ENCODE assay signal across 8 cellular contexts in genomic region chr4:129641179-129641578, GRCh38.
DNase-seq lines count a peak whose midpoint lies in the region; ATAC-seq and TF ChIP-seq lines count a peak whose summit lies in the region.

No MANE protein-coding gene starts in this region.

- TF ChIP-seq EP300 in transverse colon (IDR thresholded peaks at IDR 0.05; ENCODE audit: low read depth) = no peak

- H3K9me3 ChIP-seq in endodermal cell (ENCODE audit: control insufficient read depth, low read length) (peaks cover 6% of the 10 kb centered on the region), transverse colon (no peaks in the 10 kb centered on the region)
- no peaks in the 10 kb centered on the region for H3K9me3 ChIP-seq in naive thymus-derived CD4-positive, alpha-beta T cell (ENCODE audit: control insufficient read depth in 2 of 3, low read length in 3 of 3)

- H3K27me3 Mint-ChIP-seq in endodermal cell (ENCODE audit: insufficient read depth) = no peaks in the 10 kb centered on the region
- peaks cover 0 to 6% (median 0%) of the 10 kb centered on the region in 5 donors for H3K27me3 Mint-ChIP-seq in naive thymus-derived CD4-positive, alpha-beta T cell

- no peak overlapping the region for H3K4me3 ChIP-seq in NB4 (ENCODE audit: low read depth, low read length)
- H3K4me3 ChIP-seq in WI38 (ENCODE audit: low read depth, low read length) = no peak overlapping the region
- H3K4me3 ChIP-seq in endodermal cell (ENCODE audit: low read length) = no peak overlapping the region
- H3K4me3 ChIP-seq in naive thymus-derived CD4-positive, alpha-beta T cell (ENCODE audit: low read length) = no peak overlapping the region
- no peak overlapping the region for H3K4me3 ChIP-seq in transverse colon

- TF ChIP-seq CTCF in NB4 (IDR thresholded peaks at IDR 0.05; ENCODE audit: low read depth, low read length) (peak; percentile 58), WI38 (IDR thresholded peaks at IDR 0.05; ENCODE audit: low read depth, low read length) (peak; percentile 61), endodermal cell (conservative IDR thresholded peaks at IDR 0.05) (peak; percentile 89), transverse colon (IDR thresholded peaks at IDR 0.05) (peak; percentile 65 to 79 (median 75))

- no peak for TF ChIP-seq POLR2A in NB4 (IDR thresholded peaks at IDR 0.05; ENCODE audit: extremely low read depth, insufficient read length)
- TF ChIP-seq POLR2A in transverse colon (IDR thresholded peaks at IDR 0.05) = no peak

- intact Hi-C loops in naive thymus-derived CD4-positive, alpha-beta T cell (cut with micrococcal nuclease) = loop anchor here in 1 of 2 donors (1.0 to 5.0 kb wide), 4 partner anchors 114 to 1450 kb away; no protein-coding TSS in a partner anchor
- intact Hi-C loops in transverse colon (cut with DNase I; ENCODE audit: low total_unique reads) = loop anchor here (2.0 kb wide), 1 partner anchor 278 kb away; no protein-coding TSS in a partner anchor

- H3K4me3 Mint-ChIP-seq in endodermal cell = no peak overlapping the region
- H3K4me3 Mint-ChIP-seq in naive thymus-derived CD4-positive, alpha-beta T cell = no peak overlapping the region

- H3K27ac Mint-ChIP-seq in endodermal cell = no peak overlapping the region
- H3K27ac Mint-ChIP-seq in naive thymus-derived CD4-positive, alpha-beta T cell = no peak overlapping the region

- DNase-seq in activated gamma-delta T cell treated with Interleukin-2 at 50 U/mL for 16 hours = peak; percentile 21
- no peak for DNase-seq in activated gamma-delta T cell (lab: John Stamatoyannopoulos, UW)
- DNase-seq in NB4 (ENCODE audit: low read depth) = peak; percentile 71
- peak; percentile 88 for DNase-seq in endodermal cell
- peak in 6 of 9 donors; percentile 4 to 47 (median 33) for DNase-seq in naive thymus-derived CD4-positive, alpha-beta T cell
- peak; percentile 61 for DNase-seq in transverse colon

- in situ Hi-C loops in transverse colon (cut with MboI; ENCODE audit: low pct_ligation_motif_present in 1 of 4, low pct_unique_long_range_greater_than_20kb in 1 of 4, low sequenced_read_pairs in 3 of 4) = loop anchor here in 3 of 4 donors (10.0 to 25.0 kb wide), 2 partner anchors 276 to 429 kb away; no protein-coding TSS in a partner anchor

- POLR2A ChIA-PET in naive thymus-derived CD4-positive, alpha-beta T cell (lab: Charles Lee) = no interaction called here

- H3K27me3 ChIP-seq in endodermal cell (ENCODE audit: control insufficient read depth, insufficient read depth, low read length, poor library complexity, severe bottlenecking) (no peaks in the 10 kb centered on the region), transverse colon (no peaks in the 10 kb centered on the region)
- H3K27me3 ChIP-seq in naive thymus-derived CD4-positive, alpha-beta T cell (ENCODE audit: control insufficient read depth in 2 of 2, insufficient read depth in 2 of 2, low read length in 2 of 2) = no peaks in the 10 kb centered on the region

- H3K36me3 ChIP-seq in endodermal cell (ENCODE audit: control insufficient read depth, insufficient read depth, low read length) (no peaks in the 10 kb centered on the region), transverse colon (no peaks in the 10 kb centered on the region)
- H3K36me3 ChIP-seq in naive thymus-derived CD4-positive, alpha-beta T cell (ENCODE audit: control insufficient read depth in 2 of 3, insufficient read depth in 3 of 3, low read length in 3 of 3) = no peaks in the 10 kb centered on the region

- H3K9me3 Mint-ChIP-seq in endodermal cell = peaks cover 9% of the 10 kb centered on the region
- peaks cover 0 to 12% (median 0%) of the 10 kb centered on the region in 11 donors for H3K9me3 Mint-ChIP-seq in naive thymus-derived CD4-positive, alpha-beta T cell

- no peak overlapping the region for H3K9ac ChIP-seq in endodermal cell (ENCODE audit: extremely low read depth, low read length, poor library complexity, severe bottlenecking)

- no peaks in the 10 kb centered on the region for H3K4me1 Mint-ChIP-seq in endodermal cell
- no peaks in the 10 kb centered on the region for H3K4me1 Mint-ChIP-seq in naive thymus-derived CD4-positive, alpha-beta T cell

- H3K27ac ChIP-seq in endodermal cell (ENCODE audit: low read depth, low read length) = no peak overlapping the region
- H3K27ac ChIP-seq in naive thymus-derived CD4-positive, alpha-beta T cell (ENCODE audit: low read depth, low read length) = no peak overlapping the region
- H3K27ac ChIP-seq in transverse colon = no peak overlapping the region

- CTCF ChIA-PET in naive thymus-derived CD4-positive, alpha-beta T cell (lab: Charles Lee) = interaction anchor here (0.6 to 0.7 kb wide), 2 partner anchors 533 to 1241 kb away, joined by 3 read pairs; no protein-coding TSS in a partner anchor

- WGBS in endodermal cell (ENCODE audit: insufficient coverage in 1 of 2, insufficient read length in 1 of 2), 2 experiments = 52 to 58% methylated on average over 3 to 5 of the region's 5 CpGs
- WGBS in transverse colon (ENCODE audit: low coverage in 1 of 2), 2 donors = 34 to 46% methylated on average over 5 of the region's 5 CpGs

- ATAC-seq in HG02571 (IDR thresholded peaks at IDR 0.05; ENCODE audit: unreplicated experiment) = peak; percentile 74
- ATAC-seq in naive thymus-derived CD4-positive, alpha-beta T cell = peak; percentile 63

- H3K4me1 ChIP-seq in endodermal cell (ENCODE audit: control insufficient read depth, insufficient read depth, low read length) (no peaks in the 10 kb centered on the region), transverse colon (no peaks in the 10 kb centered on the region)
- no peaks in the 10 kb centered on the region for H3K4me1 ChIP-seq in naive thymus-derived CD4-positive, alpha-beta T cell (ENCODE audit: control insufficient read depth in 2 of 2, insufficient read depth in 2 of 2, low read length in 2 of 2)

- H3K36me3 Mint-ChIP-seq in endodermal cell (ENCODE audit: low read depth) = peaks cover 2% of the 10 kb centered on the region
- no peaks in the 10 kb centered on the region for H3K36me3 Mint-ChIP-seq in naive thymus-derived CD4-positive, alpha-beta T cell
